1 cellular context compared by ENCODE assay signal in genomic region chr2:28658369-28658768, GRCh38.
TF ChIP-seq lines count a peak whose summit lies in the region.

No MANE protein-coding gene starts in this region.

TF ChIP-seq in HEK293, 187 proteins besides CTCF, POLR2A, EP300 and RAD21 (continued from another document):
- peak; percentile 72 for TF ChIP-seq PRDM10 (tag by site-specific recombination; IDR thresholded peaks at IDR 0.05)
- TF ChIP-seq PRDM1 (tag by site-specific recombination; IDR thresholded peaks at IDR 0.05) = peak; percentile 89
- TF ChIP-seq ZNF501 (tag by site-specific recombination; IDR thresholded peaks at IDR 0.05) = no peak
